24 cellular contexts compared by ENCODE assay signal in the genomic region with DNA sequence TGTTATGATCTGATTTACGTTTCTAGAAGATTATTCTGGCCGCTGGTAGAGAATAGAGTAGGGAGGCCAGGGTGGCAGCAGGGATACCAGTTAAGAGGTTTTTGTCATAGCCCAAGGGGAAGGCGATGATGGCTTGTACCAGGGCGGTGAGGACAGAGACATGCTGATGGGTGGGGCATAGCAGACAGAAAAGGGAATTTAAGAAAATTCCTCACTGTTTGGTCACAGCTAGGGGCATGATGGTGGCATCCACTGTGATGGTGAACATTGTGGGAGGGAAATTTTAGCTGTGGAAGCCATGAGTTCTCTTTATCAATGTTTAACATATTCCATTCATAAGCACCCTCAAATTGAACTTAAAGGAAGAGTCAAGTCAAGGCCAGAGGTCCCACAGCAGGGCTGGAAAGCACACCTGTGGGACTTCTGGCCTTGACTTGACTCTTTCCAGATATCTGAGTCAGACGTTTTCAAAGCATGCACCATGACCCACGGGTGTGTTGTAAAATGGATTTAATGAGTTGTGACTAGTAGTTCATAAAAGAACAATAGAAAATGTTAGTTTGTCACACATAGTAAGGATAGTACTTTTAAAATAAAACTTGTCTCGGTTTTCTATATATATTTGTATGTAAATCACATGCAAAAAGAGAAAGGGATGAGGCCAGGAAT.
DNase-seq lines count a peak whose midpoint lies in the region; ATAC-seq, FAIRE-seq and TF ChIP-seq lines count a peak whose summit lies in the region.
"Had no signal": no experiment of that assay in that cellular context is flagged by ENCODE, and none has a peak within 500 bp of the region (broad histone marks: within the 10 kb centered on the region; RNA-seq: fewer than 3 reads in every experiment).

No MANE protein-coding gene starts in this region.

- TF ChIP-seq CTCF in A549 (IDR thresholded peaks at IDR 0.05) (no peak), mammary epithelial cell (conservative IDR thresholded peaks at IDR 0.05 in 1 of 2, IDR thresholded peaks at IDR 0.05 in 1 of 2; ENCODE audit: extremely low read depth in 1 of 2, insufficient read depth in 1 of 2, low read depth in 1 of 2, low read length in 2 of 2) (no peak), vagina (IDR thresholded peaks at IDR 0.05) (no peak), OCI-LY7 (conservative IDR thresholded peaks at IDR 0.05; ENCODE audit: low read length) (no peak), left lung (IDR thresholded peaks at IDR 0.05) (no peak)

- no peak for FAIRE-seq in A549 (lab: Jason Lieb, UNC)
- FAIRE-seq: colon had no signal

- H3K9me2 ChIP-seq in OCI-LY7 (ENCODE audit: insufficient read depth, low read length), result no peaks in the 10 kb centered on the region

- H3K27me3 ChIP-seq in mammary epithelial cell (ENCODE audit: insufficient read depth, low read length), result no peaks in the 10 kb centered on the region
- H3K27me3 ChIP-seq in vagina, result no peaks in the 10 kb centered on the region
- no peaks in the 10 kb centered on the region for H3K27me3 ChIP-seq in mesendoderm (ENCODE audit: insufficient read depth, low read length, poor library complexity)
- H3K27me3 ChIP-seq in left lung, result no peaks in the 10 kb centered on the region
- H3K27me3 ChIP-seq: tibial nerve had no signal

- in situ Hi-C loops in mammary epithelial cell (cut with MboI; ENCODE audit: low sequenced_read_pairs in 2 of 2), result no loop called here

- H4K20me1 ChIP-seq in mammary epithelial cell (ENCODE audit: insufficient read depth, low read length) (no peaks in the 10 kb centered on the region), OCI-LY7 (ENCODE audit: insufficient read depth, low read length) (no peaks in the 10 kb centered on the region)

- H2AFZ ChIP-seq in mammary epithelial cell (ENCODE audit: low read depth, low read length) (no peak overlapping the region), OCI-LY7 (ENCODE audit: low read length) (no peak overlapping the region)

- intact Hi-C loops in mammary epithelial cell (cut with micrococcal nuclease), result no loop called here
- intact Hi-C loops in vagina (cut with DNase I), result no loop called here
- intact Hi-C loops in OCI-LY7 (cut with micrococcal nuclease; ENCODE audit: unreplicated experiment), result no loop called here
- intact Hi-C loops in left lung (cut with DNase I), result no loop called here

- peak in 1 of 2 experiments; percentile 28 for DNase-seq in A549 (ENCODE audit: low read depth in 1 of 2, low spot score in 1 of 2)
- DNase-seq in ELR (ENCODE audit: low read depth), result peak; percentile 18
- peak; percentile 62 for DNase-seq in mammary epithelial cell
- peak; percentile 86 for DNase-seq in kidney tubule cell (ENCODE audit: low spot score)
- no peak for DNase-seq in vagina (ENCODE audit: extremely low spot score in 2 of 2)
- DNase-seq in mesendoderm, result no peak
- DNase-seq in OCI-LY7 (ENCODE audit: low spot score), result no peak
- DNase-seq in left lung, result no peak
- DNase-seq: activated B cell treated with CpG ODN at 0.5 μM for 24 hours; activated T-cell treated with anti-CD3 and anti-CD28 coated beads for 4 hours; COR-L47; DMS79; effector CD4-positive, alpha-beta T cell; H9; naive thymus-derived CD4-positive, alpha-beta T cell; NCI-H1105; NCI-H1930; NCI-H524; occipital lobe; SIG-M5 had no signal

- TF ChIP-seq EP300 in A549 (IDR thresholded peaks at IDR 0.05), result no peak

- TF ChIP-seq POLR2A in A549 (IDR thresholded peaks at IDR 0.05; ENCODE audit: low read length) (no peak), vagina (IDR thresholded peaks at IDR 0.05) (no peak)

- POLR2A ChIA-PET in A549 (lab: Yijun Ruan, JAX), result no interaction called here
- POLR2A ChIA-PET in OCI-LY7 (lab: Charles Lee), result interaction anchor here (0.5 kb wide), 1 partner anchor 13 kb away, joined by 3 read pairs; no protein-coding TSS in a partner anchor

- no peak for TF ChIP-seq RAD21 in A549 (conservative IDR thresholded peaks at IDR 0.05 in 1 of 2, IDR thresholded peaks at IDR 0.05 in 1 of 2)

- no peak overlapping the region for H4K8ac ChIP-seq in mesendoderm (ENCODE audit: low read depth, low read length)

- no peak overlapping the region for H2BK5ac ChIP-seq in mesendoderm (ENCODE audit: low read length)

- no peaks in the 10 kb centered on the region for H3K79me1 ChIP-seq in mesendoderm (ENCODE audit: low read length)

- no peak overlapping the region for H2BK15ac ChIP-seq in mesendoderm (replicated peaks; ENCODE audit: low read depth)

- peak overlapping the region; percentile 33; the same call in 2 of the 3 replicates for H3K4me2 ChIP-seq in A549
- H3K4me2 ChIP-seq in mammary epithelial cell (ENCODE audit: insufficient read depth, low read depth, low read length), result no peak overlapping the region
- H3K4me2 ChIP-seq in mesendoderm (ENCODE audit: low read length), result no peak overlapping the region
- H3K4me2 ChIP-seq in OCI-LY7 (ENCODE audit: low read length), result no peak overlapping the region

- H3K4me1 ChIP-seq in A549, result peaks cover 65% of the 10 kb centered on the region
- peaks cover 50% of the 10 kb centered on the region for H3K4me1 ChIP-seq in mammary epithelial cell (ENCODE audit: insufficient read depth, low read length)
- peaks cover 18% of the 10 kb centered on the region for H3K4me1 ChIP-seq in vagina
- H3K4me1 ChIP-seq in mesendoderm (ENCODE audit: control insufficient read depth, low read depth, low read length), result no peaks in the 10 kb centered on the region
- H3K4me1 ChIP-seq in OCI-LY7 (ENCODE audit: insufficient read depth, low read length, poor library complexity, severe bottlenecking), result peaks cover 53% of the 10 kb centered on the region
- H3K4me1 ChIP-seq in left lung, result peaks cover 0 to 6% of the 10 kb centered on the region in 2 donors

- H3K4me3 ChIP-seq in A549 (no peak overlapping the region), mammary epithelial cell (replicated peaks in 1 of 3; ENCODE audit: insufficient read depth in 1 of 3, low read depth in 2 of 3, low read length in 3 of 3) (no peak overlapping the region), vagina (no peak overlapping the region), mesendoderm (ENCODE audit: low read length) (no peak overlapping the region), OCI-LY7 (ENCODE audit: low read depth, low read length, poor library complexity, severe bottlenecking) (no peak overlapping the region), left lung (no peak overlapping the region)
- H3K4me3 ChIP-seq: skin epidermis, tibial nerve had no signal

- CTCF ChIA-PET in A549 (lab: Yijun Ruan, JAX) (interaction anchor here (0.6 kb wide), 1 partner anchor 16 kb away, joined by 4 read pairs; no protein-coding TSS in a partner anchor), mammary epithelial cell (lab: Charles Lee; ENCODE audit: low non-redundant PET) (no interaction called here), OCI-LY7 (lab: Charles Lee; ENCODE audit: unreplicated experiment) (no interaction called here)

- no TSS peak for BruUV-seq in mammary epithelial cell (replicated peaks; lab: Mats Ljungman, UMichigan)
- no TSS peak for BruUV-seq in OCI-LY7 (replicated peaks; lab: Mats Ljungman, UMichigan)

- 52% methylated on average over 7 of the region's 7 CpGs for WGBS in A549 (ENCODE audit: missing lambda C conversion rate)
- WGBS in mammary epithelial cell (ENCODE audit: low coverage, missing lambda C conversion rate), result 60% methylated on average over 7 of the region's 7 CpGs
- WGBS in mesendoderm (ENCODE audit: extremely low coverage, insufficient coverage, low lambda C conversion rate), result no CpG with 5 or more reads among the region's 7 CpGs

- no peak overlapping the region for H2BK120ac ChIP-seq in mesendoderm (ENCODE audit: low read depth, low read length)

- peak overlapping the region; percentile 80 to 88; a peak in 5 of 6 replicates for H3K27ac ChIP-seq in A549
- no peak overlapping the region for H3K27ac ChIP-seq in mammary epithelial cell (ENCODE audit: insufficient read depth, low read depth, low read length)
- H3K27ac ChIP-seq in vagina, result no peak overlapping the region
- no peak overlapping the region for H3K27ac ChIP-seq in mesendoderm (ENCODE audit: low read depth, low read length)
- no peak overlapping the region for H3K27ac ChIP-seq in OCI-LY7 (ENCODE audit: low read depth, low read length, poor library complexity, severe bottlenecking)
- H3K27ac ChIP-seq in left lung, result no peak overlapping the region
- H3K27ac ChIP-seq: skin epidermis, tibial nerve had no signal

- no peak overlapping the region for H2AK5ac ChIP-seq in mesendoderm (ENCODE audit: low read length)

- H3K79me2 ChIP-seq in mammary epithelial cell (ENCODE audit: insufficient read depth, low read length) (peaks cover 67% of the 10 kb centered on the region), mesendoderm (ENCODE audit: control insufficient read depth, insufficient read depth, low read length) (no peaks in the 10 kb centered on the region), OCI-LY7 (ENCODE audit: insufficient read depth, low read depth, low read length) (peaks cover 15% of the 10 kb centered on the region; the same call in 1 of the 2 replicates)

- dilution Hi-C loops in mammary epithelial cell (cut with HindIII; ENCODE audit: low sequenced_read_pairs), result no loop called here

- no peak overlapping the region for H3K4ac ChIP-seq in mesendoderm (ENCODE audit: low read depth, low read length)

- H4K5ac ChIP-seq in mesendoderm (ENCODE audit: low read length), result no peak overlapping the region

- H3K56ac ChIP-seq in mesendoderm (ENCODE audit: low read length), result no peak overlapping the region

- H3K9ac ChIP-seq in mammary epithelial cell (ENCODE audit: insufficient read depth, low read length) (no peak overlapping the region), mesendoderm (ENCODE audit: low read length) (no peak overlapping the region)

- no peaks in the 10 kb centered on the region for H3K9me3 ChIP-seq in A549
- H3K9me3 ChIP-seq in mammary epithelial cell (replicated peaks; ENCODE audit: insufficient read depth, low read length), result no peaks in the 10 kb centered on the region
- no peaks in the 10 kb centered on the region for H3K9me3 ChIP-seq in vagina
- no peaks in the 10 kb centered on the region for H3K9me3 ChIP-seq in OCI-LY7 (ENCODE audit: low read length)
- H3K9me3 ChIP-seq in left lung, result no peaks in the 10 kb centered on the region
- H3K9me3 ChIP-seq: tibial nerve had no signal

- ATAC-seq in A549 (no peak), left lung (no peak)
- ATAC-seq: left lobe of liver; naive thymus-derived CD4-positive, alpha-beta T cell had no signal

- no peak overlapping the region for H3K23ac ChIP-seq in mesendoderm (ENCODE audit: low read length)

- H3K36me3 ChIP-seq in mammary epithelial cell (ENCODE audit: insufficient read depth, low read length), result no peaks in the 10 kb centered on the region
- H3K36me3 ChIP-seq in vagina, result no peaks in the 10 kb centered on the region
- H3K36me3 ChIP-seq in mesendoderm (ENCODE audit: control insufficient read depth, insufficient read depth, low read length), result no peaks in the 10 kb centered on the region
- peaks cover 4% of the 10 kb centered on the region; the same call in 1 of the 2 replicates for H3K36me3 ChIP-seq in OCI-LY7 (ENCODE audit: insufficient read depth, low read length)
- no peaks in the 10 kb centered on the region for H3K36me3 ChIP-seq in left lung
- H3K36me3 ChIP-seq: tibial nerve had no signal

- no peak overlapping the region for H3K18ac ChIP-seq in mesendoderm (ENCODE audit: low read length)

TF ChIP-seq in A549, 52 proteins besides CTCF, POLR2A, EP300 and RAD21 (continues in another document):
- no peak for TF ChIP-seq CEBPB (IDR thresholded peaks at IDR 0.05)

Comparison
In these comparisons a context has a peak if more than half of its experiments do, and no peak if none do; other contexts are left out.
1. DNase-seq: peak in ELR (single experiment), mammary epithelial cell (single experiment) and kidney tubule cell (single experiment); none in vagina (0 of 2), mesendoderm (single experiment), OCI-LY7 (single experiment) and left lung (0 of 2).
2. H3K27ac ChIP-seq: peak in A549 (2 of 2); none in mammary epithelial cell (single experiment), vagina (single experiment), mesendoderm (single experiment), OCI-LY7 (single experiment) and left lung (0 of 2).